Comparison of ENCODE assay signal across 8 cellular contexts in genomic region chr6:41545174-41545702, GRCh38. TPM values are rescaled to one million over a fixed set of nuclear protein-coding genes. Genes with fewer than 3 reads are reported as not detected.
A peak's percentile ranks its signal among the peaks of the same experiment; 100 is the strongest.
DNase-seq lines count a peak whose midpoint lies in the region; ATAC-seq, FAIRE-seq and TF ChIP-seq lines count a peak whose summit lies in the region.

No MANE protein-coding gene starts in this region.

- H2AK5ac ChIP-seq in trophoblast cell (ENCODE audit: low read length), result no peak overlapping the region

- intact Hi-C loops in endothelial cell of umbilical vein (cut with micrococcal nuclease), result no loop called here

- no peak overlapping the region for H3K14ac ChIP-seq in trophoblast cell (ENCODE audit: low read length)

- H3K4me3 ChIP-seq in GM06990 (replicated peaks; ENCODE audit: low read depth, low read length) (peak overlapping the region; percentile 97), OCI-LY3 (ENCODE audit: low read length) (peak overlapping the region; percentile 95), endothelial cell of umbilical vein (replicated peaks in 1 of 3; ENCODE audit: insufficient read depth in 1 of 3, low read depth in 1 of 3, low read length in 3 of 3) (peak overlapping the region; percentile 51 to 94 (median 63)), trophoblast cell (ENCODE audit: low read depth, low read length) (peak overlapping the region; percentile 60)

- H3K4ac ChIP-seq in trophoblast cell (ENCODE audit: low read depth, low read length), result no peak overlapping the region

- CTCF ChIA-PET in endothelial cell of umbilical vein (lab: Charles Lee), result no interaction called here

- BruUV-seq in endothelial cell of umbilical vein (replicated peaks; lab: Mats Ljungman, UMichigan), result no TSS peak

- DNase-seq in GM06990 (ENCODE audit: extremely low read depth, insufficient read length) (no peak), endothelial cell of umbilical vein (ENCODE audit: low read depth, low spot score) (no peak), trophoblast cell (no peak), left lobe of liver (ENCODE audit: low spot score) (no peak)

- dilution Hi-C loops in endothelial cell of umbilical vein (cut with MboI; ENCODE audit: extremely low pct_ligation_motif_present, low sequenced_read_pairs), result no loop called here

- no peaks in the 10 kb centered on the region for H3K27me3 ChIP-seq in GM06990 (replicated peaks; ENCODE audit: control insufficient read depth, insufficient read depth, low read length)
- peaks cover 6% of the 10 kb centered on the region; the same call in 1 of the 2 replicates for H3K27me3 ChIP-seq in OCI-LY3 (ENCODE audit: low read depth, low read length)
- peaks cover 0 to 3% of the 10 kb centered on the region in 2 experiments for H3K27me3 ChIP-seq in endothelial cell of umbilical vein (ENCODE audit: control insufficient read depth in 2 of 2, insufficient read depth in 2 of 2, low read length in 2 of 2)
- H3K27me3 ChIP-seq in trophoblast cell (ENCODE audit: insufficient read depth, low read length), result peaks cover 20% of the 10 kb centered on the region

- peaks cover 23% of the 10 kb centered on the region for H3K4me1 ChIP-seq in OCI-LY3 (ENCODE audit: low read length)
- H3K4me1 ChIP-seq in endothelial cell of umbilical vein (ENCODE audit: control insufficient read depth, extremely low read depth, insufficient read depth, low read length), result peaks cover 14% of the 10 kb centered on the region
- H3K4me1 ChIP-seq in trophoblast cell (ENCODE audit: control insufficient read depth in 1 of 2, insufficient read depth in 2 of 2, low read length in 2 of 2), result peaks cover 18 to 22% of the 10 kb centered on the region in 2 experiments

- H4K8ac ChIP-seq in trophoblast cell (ENCODE audit: low read depth, low read length), result no peak overlapping the region

- H3K9me1 ChIP-seq in endothelial cell of umbilical vein (replicated peaks; ENCODE audit: control insufficient read depth, extremely low read depth, insufficient read depth, low read length), result no peaks in the 10 kb centered on the region

- H2BK12ac ChIP-seq in trophoblast cell (ENCODE audit: low read length), result no peak overlapping the region

- H3K9ac ChIP-seq in OCI-LY3 (ENCODE audit: low read length) (peak overlapping the region; percentile 82), endothelial cell of umbilical vein (replicated peaks; ENCODE audit: extremely low read depth, insufficient read depth, low read length) (peak overlapping the region; percentile 49), trophoblast cell (ENCODE audit: low read length) (no peak overlapping the region)

- H3K18ac ChIP-seq in trophoblast cell (ENCODE audit: low read length), result no peak overlapping the region

- no peak overlapping the region for H3K23ac ChIP-seq in trophoblast cell (ENCODE audit: low read length)

- POLR2A ChIA-PET in endothelial cell of umbilical vein (lab: Charles Lee), result interaction anchor here (0.6 kb wide), 1 partner anchor 10 kb away, joined by 4 read pairs; no protein-coding TSS in a partner anchor

- WGBS in trophoblast cell (ENCODE audit: extremely low coverage, insufficient coverage, insufficient read length), result no CpG with 5 or more reads among the region's 15 CpGs

- no peak overlapping the region for H4K91ac ChIP-seq in trophoblast cell (ENCODE audit: low read depth, low read length)

- H2BK120ac ChIP-seq in trophoblast cell (ENCODE audit: insufficient read depth, low read length, poor library complexity), result no peak overlapping the region

- H3K79me2 ChIP-seq in OCI-LY3 (ENCODE audit: low read length), result peaks cover 56% of the 10 kb centered on the region
- no peaks in the 10 kb centered on the region for H3K79me2 ChIP-seq in endothelial cell of umbilical vein (ENCODE audit: control insufficient read depth, insufficient read depth, low read length)
- peaks cover 2% of the 10 kb centered on the region for H3K79me2 ChIP-seq in trophoblast cell (ENCODE audit: control insufficient read depth, insufficient read depth, low read length, poor library complexity)

- peaks cover 4% of the 10 kb centered on the region for H3K79me1 ChIP-seq in trophoblast cell (ENCODE audit: low read length)

- H4K20me1 ChIP-seq in OCI-LY3 (ENCODE audit: insufficient read depth, low read length) (peaks cover 28% of the 10 kb centered on the region), endothelial cell of umbilical vein (replicated peaks; ENCODE audit: control insufficient read depth, extremely low read depth, insufficient read depth, low read length) (no peaks in the 10 kb centered on the region)

- no peak overlapping the region for H2BK5ac ChIP-seq in trophoblast cell (ENCODE audit: low read depth, low read length, poor library complexity)

- no peak for TF ChIP-seq POLR2A in endothelial cell of umbilical vein (IDR thresholded peaks at IDR 0.05; ENCODE audit: low read depth, low read length)

- ATAC-seq in GM19395 (IDR thresholded peaks at IDR 0.05; ENCODE audit: unreplicated experiment) (no peak), HG02642 (IDR thresholded peaks at IDR 0.05; ENCODE audit: poor library complexity, unreplicated experiment) (no peak), left lobe of liver (no peak), GM21717 (IDR thresholded peaks at IDR 0.05; ENCODE audit: unreplicated experiment) (no peak)

- TF ChIP-seq CTCF in GM06990 (IDR thresholded peaks at IDR 0.05; ENCODE audit: insufficient read depth, low read length, poor library complexity, severe bottlenecking) (no peak), OCI-LY3 (IDR thresholded peaks at IDR 0.05; ENCODE audit: low read depth, low read length) (no peak), endothelial cell of umbilical vein (IDR thresholded peaks at IDR 0.05; ENCODE audit: extremely low read depth in 1 of 2, insufficient read depth in 1 of 2, low read depth in 1 of 2, low read length in 2 of 2) (no peak)

- H3K4me2 ChIP-seq in OCI-LY3 (ENCODE audit: low read length), result peak overlapping the region; percentile 85
- peak overlapping the region; percentile 71 for H3K4me2 ChIP-seq in endothelial cell of umbilical vein (ENCODE audit: insufficient read depth, low read length)
- peak overlapping the region; percentile 88 for H3K4me2 ChIP-seq in trophoblast cell (ENCODE audit: low read length)

- H3K9me3 ChIP-seq in OCI-LY3 (ENCODE audit: insufficient read depth, low read length) (no peaks in the 10 kb centered on the region), endothelial cell of umbilical vein (replicated peaks; ENCODE audit: control insufficient read depth, insufficient read depth, low read length) (no peaks in the 10 kb centered on the region), trophoblast cell (ENCODE audit: insufficient read depth, low read depth, low read length) (no peaks in the 10 kb centered on the region)

- no peaks in the 10 kb centered on the region for H3K36me3 ChIP-seq in GM06990 (ENCODE audit: control insufficient read depth, insufficient read depth, low read length)
- H3K36me3 ChIP-seq in OCI-LY3 (replicated peaks; ENCODE audit: low read depth, low read length), result peaks cover 10% of the 10 kb centered on the region
- no peaks in the 10 kb centered on the region for H3K36me3 ChIP-seq in endothelial cell of umbilical vein (ENCODE audit: control insufficient read depth in 2 of 2, extremely low read depth in 1 of 2, insufficient read depth in 2 of 2, low read length in 2 of 2)
- H3K36me3 ChIP-seq in trophoblast cell (ENCODE audit: control insufficient read depth in 1 of 2, insufficient read depth in 2 of 2, low read length in 2 of 2), result no peaks in the 10 kb centered on the region

- no peak overlapping the region for H4K12ac ChIP-seq in trophoblast cell (ENCODE audit: low read depth, low read length)

- no peak for FAIRE-seq in endothelial cell of umbilical vein (lab: Jason Lieb, UNC)

- H3K27ac ChIP-seq in OCI-LY3 (ENCODE audit: low read length) (peak overlapping the region; percentile 78), endothelial cell of umbilical vein (ENCODE audit: insufficient read depth, low read depth, low read length) (no peak overlapping the region), trophoblast cell (ENCODE audit: low read depth, low read length) (no peak overlapping the region)

- H2AFZ ChIP-seq in OCI-LY3 (ENCODE audit: low read depth, low read length) (0 out of 2 replicates have a peak overlapping the region, but pooled peaks have one; percentile 88), endothelial cell of umbilical vein (ENCODE audit: low read depth, low read length) (peak overlapping the region; percentile 96), trophoblast cell (ENCODE audit: insufficient read depth, low read length, poor library complexity) (no peak overlapping the region)

TF ChIP-seq in endothelial cell of umbilical vein, 7 proteins besides CTCF, POLR2A, EP300 and RAD21:
- no peak for TF ChIP-seq FOS (IDR thresholded peaks at IDR 0.05; ENCODE audit: borderline replicate concordance, insufficient read depth, low read length)

RNA-seq across cellular contexts. Expression of gene FOXP4, which starts 0.9 kb away (rescaled TPM):
- total RNA-seq in endothelial cell of umbilical vein (23.9 and 24.4 TPM in 2 replicates), left lobe of liver (24.6 TPM)
- polyA plus RNA-seq in endothelial cell of umbilical vein, result 5.6 and 6.1 TPM in 2 replicates
- polyA plus RNA-seq in endothelial cell of umbilical vein (2011; cell fraction: cytosol; rRNA removed), result 5.6 and 7.2 TPM in 2 replicates
- 7.6 and 7.8 TPM in 2 replicates for polyA plus RNA-seq in endothelial cell of umbilical vein (2011; cell fraction: nucleus; rRNA removed)
- polyA plus RNA-seq in endothelial cell of umbilical vein (2012), result 13.1 and 16.9 TPM in 2 replicates
- polyA minus RNA-seq in endothelial cell of umbilical vein, result 3.0 and 4.0 TPM in 2 replicates
- polyA minus RNA-seq in endothelial cell of umbilical vein (2011; cell fraction: cytosol; rRNA and poly(A)+ RNA removed), result 9.3 TPM
- polyA minus RNA-seq in endothelial cell of umbilical vein (2011; cell fraction: nucleus; rRNA and poly(A)+ RNA removed), result 2.9 and 4.7 TPM in 2 replicates
- 14.4 TPM in 2 replicates for polyA plus RNA-seq in trophoblast cell (2013)
